Comparison of ENCODE assay signal across 8 cellular contexts in genomic region chr14:21102472-21103164, GRCh38. TPM values are rescaled to one million over a fixed set of nuclear protein-coding genes. Genes with fewer than 3 reads are reported as not detected.
A peak's percentile ranks its signal among the peaks of the same experiment; 100 is the strongest.
DNase-seq lines count a peak whose midpoint lies in the region; ATAC-seq lines count a peak whose summit lies in the region.

No MANE protein-coding gene starts in this region.

- H3K36me3 Mint-ChIP-seq in T-helper 1 cell treated with Interleukin-12 subunit alpha and Interleukin-12 subunit beta and Interleukin-4 antibody, amounts not matched to agents 30 μg/mL and 1 μg/mL, for 36 hours (ENCODE audit: low read depth), result no peaks in the 10 kb centered on the region
- no peaks in the 10 kb centered on the region for H3K36me3 Mint-ChIP-seq in stimulated activated naive B cell treated with anti-CD40 and anti-IgM and Interleukin-4, amounts not matched to agents 10 μg/mL and 1 μg/mL and 100 μg/mL, for 72 hours

- H3K9me3 Mint-ChIP-seq in T-helper 1 cell treated with Interleukin-12 subunit alpha and Interleukin-12 subunit beta and Interleukin-4 antibody, amounts not matched to agents 30 μg/mL and 1 μg/mL, for 36 hours, result no peaks in the 10 kb centered on the region
- H3K9me3 Mint-ChIP-seq in stimulated activated naive B cell treated with anti-CD40 and anti-IgM and Interleukin-4, amounts not matched to agents 10 μg/mL and 1 μg/mL and 100 μg/mL, for 72 hours, result no peaks in the 10 kb centered on the region

- H3K27me3 Mint-ChIP-seq in T-helper 1 cell treated with Interleukin-12 subunit alpha and Interleukin-12 subunit beta and Interleukin-4 antibody, amounts not matched to agents 30 μg/mL and 1 μg/mL, for 36 hours (ENCODE audit: low read depth), result peaks cover 14% of the 10 kb centered on the region
- H3K27me3 Mint-ChIP-seq in stimulated activated naive B cell treated with anti-CD40 and anti-IgM and Interleukin-4, amounts not matched to agents 10 μg/mL and 1 μg/mL and 100 μg/mL, for 72 hours, result peaks cover 7 to 25% of the 10 kb centered on the region in 2 donors

- H3K27ac Mint-ChIP-seq in T-helper 1 cell treated with Interleukin-12 subunit alpha and Interleukin-12 subunit beta and Interleukin-4 antibody, amounts not matched to agents 30 μg/mL and 1 μg/mL, for 36 hours, result peak overlapping the region; percentile 81
- no peak overlapping the region for H3K27ac Mint-ChIP-seq in stimulated activated naive B cell treated with anti-CD40 and anti-IgM and Interleukin-4, amounts not matched to agents 10 μg/mL and 1 μg/mL and 100 μg/mL, for 72 hours

- H3K4me3 Mint-ChIP-seq in T-helper 1 cell treated with Interleukin-12 subunit alpha and Interleukin-12 subunit beta and Interleukin-4 antibody, amounts not matched to agents 30 μg/mL and 1 μg/mL, for 36 hours, result peak overlapping the region; percentile 94
- H3K4me3 Mint-ChIP-seq in stimulated activated naive B cell treated with anti-CD40 and anti-IgM and Interleukin-4, amounts not matched to agents 10 μg/mL and 1 μg/mL and 100 μg/mL, for 72 hours, result peak overlapping the region; percentile 61 to 81

- H3K4me1 ChIP-seq in SJSA1 (replicated peaks), result peaks cover 30% of the 10 kb centered on the region

- no peaks in the 10 kb centered on the region for H3K9me3 ChIP-seq in SJSA1 (replicated peaks)

- DNase-seq in T-helper 1 cell (no peak), SJSA1 (ENCODE audit: low read depth in 1 of 2, low spot score in 2 of 2) (no peak), germinal center (ENCODE audit: low spot score) (peak; percentile 2)
- DNase-seq in stimulated activated naive B cell treated with anti-CD40 and anti-IgM and Interleukin-4, amounts not matched to agents 10 μg/mL and 1 μg/mL and 100 μg/mL, for 72 hours, result no peak

- H3K27ac ChIP-seq in SJSA1, result no peak overlapping the region

- H3K36me3 ChIP-seq in SJSA1, result no peaks in the 10 kb centered on the region

- peaks cover 38% of the 10 kb centered on the region for H3K4me1 Mint-ChIP-seq in T-helper 1 cell treated with Interleukin-12 subunit alpha and Interleukin-12 subunit beta and Interleukin-4 antibody, amounts not matched to agents 30 μg/mL and 1 μg/mL, for 36 hours (ENCODE audit: low read depth)
- H3K4me1 Mint-ChIP-seq in stimulated activated naive B cell treated with anti-CD40 and anti-IgM and Interleukin-4, amounts not matched to agents 10 μg/mL and 1 μg/mL and 100 μg/mL, for 72 hours, result peaks cover 27 to 40% of the 10 kb centered on the region in 2 donors

- peaks cover 5% of the 10 kb centered on the region; the same call in 1 of the 2 replicates for H3K27me3 ChIP-seq in SJSA1 (replicated peaks)

- H3K4me3 ChIP-seq in SJSA1, result peak overlapping the region; percentile 45

- ATAC-seq in stimulated activated naive B cell treated with anti-CD40 and anti-IgM and Interleukin-4, amounts not matched to agents 10 μg/mL and 1 μg/mL and 100 μg/mL, for 72 hours (replicated peaks), result no peak
- ATAC-seq in GM18858 (IDR thresholded peaks at IDR 0.05; ENCODE audit: unreplicated experiment) (no peak), HG03354 (IDR thresholded peaks at IDR 0.05; ENCODE audit: poor library complexity, severe bottlenecking, unreplicated experiment) (no peak), GM19328 (IDR thresholded peaks at IDR 0.05; ENCODE audit: unreplicated experiment) (no peak)

RNA-seq across cellular contexts. Expression of gene TMEM253, which starts 1.8 kb away (rescaled TPM):
- not detected in 2 replicates for total RNA-seq in SJSA1 (2014; rRNA removed; shearing (Covaris generic))

RNA-seq across cellular contexts. Expression of gene ZNF219, which starts 4.2 kb away (rescaled TPM):
- 3.2 and 16.8 TPM in 2 replicates for total RNA-seq in SJSA1 (2014; rRNA removed; shearing (Covaris generic))

RNA-seq across cellular contexts. Expression of gene ARHGEF40, which starts 32.5 kb away (rescaled TPM):
- 38.7 and 42.2 TPM in 2 replicates for total RNA-seq in SJSA1 (2014; rRNA removed; shearing (Covaris generic))

RNA-seq across cellular contexts. Expression of gene RNASE8, which starts 45.0 kb away (rescaled TPM):
- total RNA-seq in SJSA1 (2014; rRNA removed; shearing (Covaris generic)), result not detected in 2 replicates

RNA-seq across cellular contexts. Expression of gene OR5AU1, which starts 53.2 kb away (rescaled TPM):
- total RNA-seq in SJSA1 (2014; rRNA removed; shearing (Covaris generic)), result not detected in 2 replicates
